Comparison of ENCODE assay signal across 14 cellular contexts in genomic region chr6:17839526-17839925, GRCh38.
DNase-seq lines count a peak whose midpoint lies in the region; ATAC-seq and TF ChIP-seq lines count a peak whose summit lies in the region.
"Had no signal": no experiment of that assay in that cellular context is flagged by ENCODE, and none has a peak within 500 bp of the region (broad histone marks: within the 10 kb centered on the region; RNA-seq: fewer than 3 reads in every experiment).

No MANE protein-coding gene starts in this region.

- DNase-seq in HAP-1 (ENCODE audit: low spot score in 2 of 2) (peak; percentile 10 to 47), WTC11 (ENCODE audit: low spot score) (no peak), mesenchymal stem cell (no peak), substantia nigra (lab: John Stamatoyannopoulos, UW) (peak in 1 of 49 donors; percentile 17), NCI-H146 (lab: John Stamatoyannopoulos, UW) (no peak), lower leg skin (ENCODE audit: low spot score in 2 of 2) (no peak), left cardiac atrium (no peak), NCI-H1930 (lab: John Stamatoyannopoulos, UW) (no peak)
- DNase-seq: ACHN; CD4-positive, CD25-positive, alpha-beta regulatory T cell; GOT3; HCEC 1CT; HFFc6 had no signal

- no peak overlapping the region for H2BK15ac ChIP-seq in mesenchymal stem cell (ENCODE audit: low read depth, poor library complexity, severe bottlenecking)

- no peaks in the 10 kb centered on the region for H3K27me3 Mint-ChIP-seq in WTC11 (ENCODE audit: low read depth)

- WGBS in mesenchymal stem cell: 90% methylated on average over 7 of the region's 7 CpGs
- WGBS in lower leg skin, 2 donors: 91 to 93% methylated on average over 7 of the region's 7 CpGs

- no peak overlapping the region for H2AK5ac ChIP-seq in mesenchymal stem cell (ENCODE audit: low read length, severe bottlenecking)

- H4K8ac ChIP-seq in mesenchymal stem cell (ENCODE audit: low read length): no peak overlapping the region

- no peak overlapping the region for H3K14ac ChIP-seq in mesenchymal stem cell (ENCODE audit: low read length in 2 of 2)

- no peak overlapping the region for H3K23ac ChIP-seq in mesenchymal stem cell (ENCODE audit: low read length in 2 of 2)

- H2BK120ac ChIP-seq in mesenchymal stem cell (ENCODE audit: low read depth, low read length): no peak overlapping the region

- H4K91ac ChIP-seq in mesenchymal stem cell (ENCODE audit: low read length): peak overlapping the region; percentile 39

- 0 out of 2 replicates have a peak overlapping the region, but pooled peaks have one; percentile 25 for H3K27ac Mint-ChIP-seq in WTC11
- H3K27ac Mint-ChIP-seq: CD4-positive, CD25-positive, alpha-beta regulatory T cell; HFFc6 had no signal

- no peaks in the 10 kb centered on the region for H3K79me1 ChIP-seq in mesenchymal stem cell (replicated peaks; ENCODE audit: low read length, poor library complexity, severe bottlenecking)

- intact Hi-C loops in lower leg skin (cut with DNase I; ENCODE audit: low total_unique reads) (loop anchor here (10.0 kb wide), 1 partner anchor 145 kb away; the partner anchor contains the start of gene KIF13A), left cardiac atrium (cut with DNase I) (no loop called here)

- H3K9me3 Mint-ChIP-seq in WTC11: no peaks in the 10 kb centered on the region
- H3K9me3 Mint-ChIP-seq: CD4-positive, CD25-positive, alpha-beta regulatory T cell; HFFc6 had no signal

- H3K4me1 ChIP-seq in HAP-1 (peaks cover 24% of the 10 kb centered on the region), mesenchymal stem cell (ENCODE audit: control insufficient read depth, insufficient read depth, low read depth, low read length) (no peaks in the 10 kb centered on the region)

- no peaks in the 10 kb centered on the region for H3K27me3 ChIP-seq in HAP-1 (ENCODE audit: low read depth)
- no peaks in the 10 kb centered on the region for H3K27me3 ChIP-seq in mesenchymal stem cell (ENCODE audit: control insufficient read depth in 1 of 2, insufficient read depth in 1 of 2, low read length in 2 of 2)
- H3K27me3 ChIP-seq: BLaER1 treated with 17β-estradiol and CSF1 and Interleukin-3, amounts not matched to agents 10 nM and 100 nM had no signal

- no peak for TF ChIP-seq CTCF in WTC11 (IDR thresholded peaks at IDR 0.05)
- TF ChIP-seq CTCF in lower leg skin (IDR thresholded peaks at IDR 0.05): no peak

- no peak overlapping the region for H3K4me3 Mint-ChIP-seq in WTC11
- H3K4me3 Mint-ChIP-seq: CD4-positive, CD25-positive, alpha-beta regulatory T cell; HFFc6 had no signal

- H3K36me3 Mint-ChIP-seq in WTC11: peaks cover 12% of the 10 kb centered on the region
- H3K36me3 Mint-ChIP-seq: CD4-positive, CD25-positive, alpha-beta regulatory T cell had no signal

- H2BK12ac ChIP-seq in mesenchymal stem cell (ENCODE audit: low read length in 2 of 2): no peak overlapping the region

- H3K27ac ChIP-seq in mesenchymal stem cell (ENCODE audit: low read length, poor library complexity, severe bottlenecking) (no peak overlapping the region), substantia nigra (ENCODE audit: low read depth, low read length, poor library complexity, severe bottlenecking) (peak overlapping the region; percentile 27)
- H3K27ac ChIP-seq: BLaER1 treated with 17β-estradiol and CSF1 and Interleukin-3, amounts not matched to agents 10 nM and 100 nM had no signal

- in situ Hi-C loops in HAP-1 (cut with MboI; ENCODE audit: low sequenced_read_pairs): no loop called here

- H3K18ac ChIP-seq in mesenchymal stem cell (ENCODE audit: low read depth in 1 of 2, low read length in 2 of 2): no peak overlapping the region

- no peak overlapping the region for H3K9ac ChIP-seq in mesenchymal stem cell (ENCODE audit: low read length)
- H3K9ac ChIP-seq: BLaER1 treated with 17β-estradiol and CSF1 and Interleukin-3, amounts not matched to agents 10 nM and 100 nM had no signal

- H2BK5ac ChIP-seq in mesenchymal stem cell (ENCODE audit: low read depth, low read length, poor library complexity, severe bottlenecking): no peak overlapping the region

- no peak overlapping the region for H2AFZ ChIP-seq in mesenchymal stem cell (ENCODE audit: low read depth, low read length)

- ATAC-seq in WTC11: no peak
- ATAC-seq in left cardiac atrium: no peak

- no peak overlapping the region for H3K4me3 ChIP-seq in HAP-1
- no peak overlapping the region for H3K4me3 ChIP-seq in mesenchymal stem cell (ENCODE audit: insufficient read depth in 1 of 2, low read depth in 1 of 2, low read length in 2 of 2)
- H3K4me3 ChIP-seq in lower leg skin (ENCODE audit: low read depth, poor library complexity, severe bottlenecking): no peak overlapping the region
- H3K4me3 ChIP-seq: BLaER1 treated with 17β-estradiol and CSF1 and Interleukin-3, amounts not matched to agents 10 nM and 100 nM had no signal

- H3K4ac ChIP-seq in mesenchymal stem cell (ENCODE audit: low read depth in 1 of 2, low read length in 2 of 2): no peak overlapping the region

- no peak overlapping the region for H3K4me2 ChIP-seq in mesenchymal stem cell (ENCODE audit: low read length, poor library complexity, severe bottlenecking)
- H3K4me2 ChIP-seq: BLaER1 treated with 17β-estradiol and CSF1 and Interleukin-3, amounts not matched to agents 10 nM and 100 nM had no signal

- peaks cover 22% of the 10 kb centered on the region for H3K4me1 Mint-ChIP-seq in WTC11
- H3K4me1 Mint-ChIP-seq: CD4-positive, CD25-positive, alpha-beta regulatory T cell had no signal

- no peak for TF ChIP-seq POLR2A in lower leg skin (IDR thresholded peaks at IDR 0.05)

- CTCF ChIA-PET in WTC11 (lab: Charles Lee): no interaction called here

- H3K36me3 ChIP-seq in HAP-1 (replicated peaks) (0 out of 2 replicates have a peak, but pooled peaks cover 3% of the 10 kb centered on the region), mesenchymal stem cell (ENCODE audit: control insufficient read depth in 1 of 2, insufficient read depth in 2 of 2, low read depth in 1 of 2, low read length in 2 of 2) (peaks cover 5 to 58% of the 10 kb centered on the region in 2 experiments)

- no peaks in the 10 kb centered on the region for H3K9me3 ChIP-seq in HAP-1
- H3K9me3 ChIP-seq in mesenchymal stem cell (ENCODE audit: control insufficient read depth, low read length): no peaks in the 10 kb centered on the region
- H3K9me3 ChIP-seq: BLaER1 treated with 17β-estradiol and CSF1 and Interleukin-3, amounts not matched to agents 10 nM and 100 nM had no signal

- POLR2A ChIA-PET in WTC11 (lab: Charles Lee): no interaction called here

TF ChIP-seq in WTC11, 78 proteins besides CTCF, POLR2A, EP300 and RAD21:
- TF ChIP-seq SP1 (CRISPR knock-in tag; conservative IDR thresholded peaks at IDR 0.05) (no peak), ZNF263 (CRISPR knock-in tag; IDR thresholded peaks at IDR 0.05; ENCODE audit: low read depth) (no peak), MXD4 (CRISPR knock-in tag; IDR thresholded peaks at IDR 0.05; ENCODE audit: borderline replicate concordance) (no peak), PREB (CRISPR knock-in tag; IDR thresholded peaks at IDR 0.05; ENCODE audit: borderline replicate concordance) (no peak), RORB (CRISPR knock-in tag; IDR thresholded peaks at IDR 0.05) (no peak), FOXJ3 (CRISPR knock-in tag; IDR thresholded peaks at IDR 0.05; ENCODE audit: borderline replicate concordance) (no peak), HMGA2 (CRISPR knock-in tag; IDR thresholded peaks at IDR 0.05) (no peak), ZNF671 (CRISPR knock-in tag; IDR thresholded peaks at IDR 0.05) (no peak)

Comparison
In these comparisons a context has a peak if more than half of its experiments do, and no peak if none do; other contexts are left out.
1. DNase-seq: peak in HAP-1 (2 of 2); none in WTC11 (single experiment), mesenchymal stem cell (single experiment), NCI-H146 (single experiment), lower leg skin (0 of 2), left cardiac atrium (single experiment) and NCI-H1930 (0 of 2).